Comparison of ENCODE assay signal across 7 cellular contexts in genomic region chr1:2132222-2133038, GRCh38.
DNase-seq lines count a peak whose midpoint lies in the region; ATAC-seq and TF ChIP-seq lines count a peak whose summit lies in the region.

No MANE protein-coding gene starts in this region.

- WGBS in spleen, 5 donors, result 29 to 50% (median 38%) methylated on average over 38 to 40 of the region's 40 CpGs

- POLR2A ChIA-PET in GM10248 (lab: Yijun Ruan, JAX), result interaction anchor here (0.6 to 0.8 kb wide), 2 partner anchors 97 to 521 kb away, joined by 3 read pairs; no protein-coding TSS in a partner anchor

- TF ChIP-seq POLR2A in spleen (IDR thresholded peaks at IDR 0.05), result no peak
- no peak for TF ChIP-seq POLR2A in GM18505 (IDR thresholded peaks at IDR 0.05; ENCODE audit: borderline replicate concordance, extremely low read depth, insufficient read depth, insufficient read length)

- peak overlapping the region; percentile 15 to 92 (median 86) for H3K27ac ChIP-seq in spleen

- H3K4me3 Mint-ChIP-seq in brain, result peak overlapping the region; percentile 51 to 81 (median 76)

- H3K27ac Mint-ChIP-seq in brain, result peak overlapping the region; percentile 52 to 95 (median 86)

- no peak for ATAC-seq in GM18505 (IDR thresholded peaks at IDR 0.05; ENCODE audit: unreplicated experiment)

- H3K27me3 Mint-ChIP-seq in brain, result no peaks in the 10 kb centered on the region

- peak overlapping the region; percentile 20 to 69 (median 37) for H3K4me3 ChIP-seq in spleen

- H3K9me3 Mint-ChIP-seq in brain, result peaks cover 0 to 2% (median 0%) of the 10 kb centered on the region in 5 experiments

- intact Hi-C loops in spleen (cut with DNase I; ENCODE audit: low total_unique reads), result no loop called here

- peaks cover 0 to 25% (median 0%) of the 10 kb centered on the region in 6 donors for H3K36me3 ChIP-seq in spleen

- H3K4me1 Mint-ChIP-seq in brain, result peaks cover 87% of the 10 kb centered on the region

- DNase-seq in GM10248 (ENCODE audit: extremely low spot score) (no peak), NCI-H748 (lab: John Stamatoyannopoulos, UW; ENCODE audit: unreplicated experiment) (peak; percentile 46), iPS-NIHi7 (ENCODE audit: extremely low spot score) (peak; percentile 85), spleen (peak; percentile 84)
- DNase-seq in stimulated activated naive CD4-positive, alpha-beta T cell treated with Interleukin-2 at 50 U/mL for 16 hours (lab: John Stamatoyannopoulos, UW), result no peak

- no peaks in the 10 kb centered on the region for H3K27me3 ChIP-seq in spleen (replicated peaks in 1 of 7)

- no peaks in the 10 kb centered on the region for H3K9me3 ChIP-seq in spleen

- peaks cover 11 to 31% (median 24%) of the 10 kb centered on the region in 6 donors for H3K4me1 ChIP-seq in spleen

- TF ChIP-seq CTCF in GM10248 (IDR thresholded peaks at IDR 0.05; ENCODE audit: control extremely low read depth, extremely low read depth, low read depth, missing control alignments), result peak; percentile 34
- TF ChIP-seq CTCF in brain (conservative IDR thresholded peaks at IDR 0.05), result peak in 1 of 2 experiments; percentile 37
- TF ChIP-seq CTCF in spleen (IDR thresholded peaks at IDR 0.05 in 8 of 11, conservative IDR thresholded peaks at IDR 0.05 in 3 of 11), result peak in 6 of 11 experiments; percentile 15 to 53 (median 36)

- CTCF ChIA-PET in GM10248 (lab: Yijun Ruan, JAX), result interaction anchor here (0.9 kb wide), 1 partner anchor 42 kb away, joined by 4 read pairs; no protein-coding TSS in a partner anchor

- no peaks in the 10 kb centered on the region for H3K36me3 Mint-ChIP-seq in brain

Comparison
In these comparisons a context has a peak if more than half of its experiments do, and no peak if none do; other contexts are left out.
1. DNase-seq: peak in NCI-H748 (single experiment), iPS-NIHi7 (single experiment) and spleen (single experiment); none in GM10248 (single experiment) and stimulated activated naive CD4-positive, alpha-beta T cell treated with Interleukin-2 at 50 U/mL for 16 hours (single experiment).